8 cellular contexts compared by ENCODE assay signal in genomic region chr6:29926081-29926794, GRCh38. TPM values are rescaled to one million over a fixed set of nuclear protein-coding genes. Genes with fewer than 3 reads are reported as not detected.
DNase-seq lines count a peak whose midpoint lies in the region; ATAC-seq, FAIRE-seq and TF ChIP-seq lines count a peak whose summit lies in the region.

No MANE protein-coding gene starts in this region.

- TF ChIP-seq CTCF in Calu3 (IDR thresholded peaks at IDR 0.05; ENCODE audit: unreplicated experiment) (no peak), psoas muscle (IDR thresholded peaks at IDR 0.05) (no peak), D721Med (IDR thresholded peaks at IDR 0.05; ENCODE audit: insufficient read depth, missing control alignments) (no peak)

- DNase-seq in Calu3 (peak; percentile 41), fibroblast of gingiva (ENCODE audit: low read depth) (peak; percentile 14), psoas muscle (peak; percentile 35 to 60), D721Med (ENCODE audit: insufficient read length, low spot score) (no peak), middle frontal gyrus (ENCODE audit: extremely low spot score, low spot score) (no peak)
- DNase-seq in activated CD4-positive, alpha-beta T cell treated with anti-CD3 and anti-CD28 coated beads, Interleukin-2, amount 50 U/mL, for 1 hour = peak; percentile 44

- peak overlapping the region; percentile 76 for H3K27ac Mint-ChIP-seq in Calu3 (ENCODE audit: unreplicated experiment)

- FAIRE-seq in D721Med (lab: Jason Lieb, UNC) = no peak

- intact Hi-C loops in Calu3 (cut with micrococcal nuclease; ENCODE audit: unreplicated experiment) = no loop called here
- intact Hi-C loops in psoas muscle (cut with DNase I) = loop anchor here in 1 of 2 donors (5.0 kb wide), 1 partner anchor 46 kb away; no protein-coding TSS in a partner anchor

- H3K4me1 ChIP-seq in psoas muscle = no peaks in the 10 kb centered on the region

- no peaks in the 10 kb centered on the region for H3K27me3 ChIP-seq in psoas muscle (ENCODE audit: insufficient read depth in 3 of 3, low read length in 2 of 3)

- peak overlapping the region; percentile 88 for H3K4me3 Mint-ChIP-seq in Calu3 (ENCODE audit: low read depth, unreplicated experiment)

- no peaks in the 10 kb centered on the region for H3K27me3 Mint-ChIP-seq in Calu3 (ENCODE audit: unreplicated experiment)

- H3K9me3 Mint-ChIP-seq in Calu3 (ENCODE audit: low read depth, unreplicated experiment) = no peaks in the 10 kb centered on the region

- H3K36me3 Mint-ChIP-seq in Calu3 (ENCODE audit: insufficient read depth, unreplicated experiment) = peaks cover 25% of the 10 kb centered on the region

- 15 to 22% (median 21%) methylated on average over 24 to 51 of the region's 51 CpGs for WGBS in psoas muscle, 3 donors

- peak; percentile 36 for ATAC-seq in HG02759 (IDR thresholded peaks at IDR 0.05; ENCODE audit: unreplicated experiment)
- ATAC-seq in psoas muscle = peak; percentile 35 to 53 (median 47)
- ATAC-seq in GM18858 (IDR thresholded peaks at IDR 0.05; ENCODE audit: unreplicated experiment) = no peak

- TSS peak; percentile 78 for BruUV-seq in Calu3 (replicated peaks; lab: Mats Ljungman, UMichigan)

- H3K36me3 ChIP-seq in psoas muscle (ENCODE audit: insufficient read depth in 1 of 2, low read depth in 1 of 2) = peaks cover 0 to 6% of the 10 kb centered on the region in 2 donors

- H3K4me1 Mint-ChIP-seq in Calu3 (ENCODE audit: low read depth, unreplicated experiment) = peaks cover 20% of the 10 kb centered on the region

- peak overlapping the region; percentile 89 for H3K27ac ChIP-seq in psoas muscle

- H3K9me3 ChIP-seq in psoas muscle = no peaks in the 10 kb centered on the region

- H3K4me3 ChIP-seq in psoas muscle = peak overlapping the region; percentile 77

- CTCF ChIA-PET in Calu3 (lab: Charles Lee) = no interaction called here

RNA-seq across cellular contexts. Expression of gene HLA-A, which starts 16.1 kb away (rescaled TPM):
- total RNA-seq in Calu3 (2022) (451 and 963 TPM in 2 replicates), psoas muscle (100 to 1,000 TPM in 3 of 4 donors, 10 to 100 TPM in 1; 86.6 to 204 (median 182) TPM)
- polyA plus RNA-seq in psoas muscle = 100 to 1,000 TPM in 2 of 3 donors, 10 to 100 TPM in 1; 88.0 to 290 (median 125) TPM

Comparison
In these comparisons a context has a peak if more than half of its experiments do, and no peak if none do; other contexts are left out.
1. DNase-seq: peak in Calu3 (single experiment), activated CD4-positive, alpha-beta T cell treated with anti-CD3 and anti-CD28 coated beads, Interleukin-2, amount 50 U/mL, for 1 hour (single experiment), fibroblast of gingiva (single experiment) and psoas muscle (2 of 2); none in D721Med (single experiment) and middle frontal gyrus (single experiment).